In genomic region chr2:218962859-218963492, GRCh38 we compare ENCODE assay signal across 1 cellular context.
TF ChIP-seq lines count a peak whose summit lies in the region.

No MANE protein-coding gene starts in this region.

TF ChIP-seq in HepG2, 621 proteins besides CTCF, POLR2A, EP300 and RAD21 (continued from another document and continues in another):
- TF ChIP-seq ZBTB40 (IDR thresholded peaks at IDR 0.05) (no peak), ZBTB40 (CRISPR knock-in tag; IDR thresholded peaks at IDR 0.05) (peak; percentile 87), SIN3B (IDR thresholded peaks at IDR 0.05; ENCODE audit: low read length) (no peak), MTA3 (CRISPR knock-in tag; IDR thresholded peaks at IDR 0.05) (no peak), JUNB (CRISPR knock-in tag; IDR thresholded peaks at IDR 0.05; ENCODE audit: borderline replicate concordance) (peak; percentile 70), NRL (CRISPR knock-in tag; IDR thresholded peaks at IDR 0.05; ENCODE audit: borderline replicate concordance) (peak; percentile 97), JUND (CRISPR knock-in tag; IDR thresholded peaks at IDR 0.05) (no peak), WIZ (CRISPR knock-in tag; IDR thresholded peaks at IDR 0.05) (peak; percentile 97; the same call in 1 of the 2 replicates), KAT2B (IDR thresholded peaks at IDR 0.05; ENCODE audit: borderline replicate concordance, low read depth, low read length) (no peak), ZFP36 (IDR thresholded peaks at IDR 0.05; ENCODE audit: borderline replicate concordance, low read depth, low read length, partially characterized antibody) (no peak), ZNF260 (CRISPR knock-in tag; IDR thresholded peaks at IDR 0.05; ENCODE audit: borderline replicate concordance, low read depth) (no peak), SOX6 (IDR thresholded peaks at IDR 0.05) (no peak), SOX6 (CRISPR knock-in tag; IDR thresholded peaks at IDR 0.05) (peak; percentile 45), FOXK1 (CRISPR knock-in tag; IDR thresholded peaks at IDR 0.05; ENCODE audit: borderline replicate concordance, low read depth) (peak; percentile 77; the same call in 1 of the 2 replicates), SMARCE1 (IDR thresholded peaks at IDR 0.05; ENCODE audit: borderline replicate concordance) (no peak), TCF12 (IDR thresholded peaks at IDR 0.05) (no peak), TCF12 (CRISPR knock-in tag; IDR thresholded peaks at IDR 0.05) (no peak), REXO4 (CRISPR knock-in tag; IDR thresholded peaks at IDR 0.05; ENCODE audit: borderline replicate concordance) (no peak), RCOR2 (CRISPR knock-in tag; IDR thresholded peaks at IDR 0.05) (no peak), ZZZ3 (CRISPR knock-in tag; IDR thresholded peaks at IDR 0.05; ENCODE audit: borderline replicate concordance) (no peak), ATF5 (CRISPR knock-in tag; IDR thresholded peaks at IDR 0.05; ENCODE audit: low read depth) (no peak; the same call in 1 of the 2 replicates), CHD4 (IDR thresholded peaks at IDR 0.05; ENCODE audit: borderline replicate concordance, low read length) (no peak), DNMT3B (CRISPR knock-in tag; conservative IDR thresholded peaks at IDR 0.05) (peak; percentile 98), ZNF883 (CRISPR knock-in tag; IDR thresholded peaks at IDR 0.05; ENCODE audit: not compliant biosample characterization) (peak; percentile 79), ZBTB43 (CRISPR knock-in tag; conservative IDR thresholded peaks at IDR 0.05) (peak; percentile 89), NFE2L2 (IDR thresholded peaks at IDR 0.05; ENCODE audit: low read length) (no peak), TEAD2 (CRISPR knock-in tag; IDR thresholded peaks at IDR 0.05) (peak; percentile 65; the same call in 1 of the 2 replicates), ZNF138 (CRISPR knock-in tag; IDR thresholded peaks at IDR 0.05; ENCODE audit: low read depth) (peak; percentile 91; the same call in 1 of the 2 replicates), ETS1 (CRISPR knock-in tag; IDR thresholded peaks at IDR 0.05) (no peak), GPBP1L1 (CRISPR knock-in tag; IDR thresholded peaks at IDR 0.05) (no peak), POLR2G (IDR thresholded peaks at IDR 0.05; ENCODE audit: low read depth, low read length) (no peak), ZBTB42 (CRISPR knock-in tag; IDR thresholded peaks at IDR 0.05) (0 out of 2 replicates have a peak, but pooled peaks have one; percentile 50), ZNF251 (CRISPR knock-in tag; IDR thresholded peaks at IDR 0.05) (no peak), CAMTA2 (CRISPR knock-in tag; IDR thresholded peaks at IDR 0.05; ENCODE audit: borderline replicate concordance) (peak; percentile 61; the same call in 1 of the 2 replicates), ZNF549 (CRISPR knock-in tag; IDR thresholded peaks at IDR 0.05) (no peak)
- TF ChIP-seq, protein P1, sequence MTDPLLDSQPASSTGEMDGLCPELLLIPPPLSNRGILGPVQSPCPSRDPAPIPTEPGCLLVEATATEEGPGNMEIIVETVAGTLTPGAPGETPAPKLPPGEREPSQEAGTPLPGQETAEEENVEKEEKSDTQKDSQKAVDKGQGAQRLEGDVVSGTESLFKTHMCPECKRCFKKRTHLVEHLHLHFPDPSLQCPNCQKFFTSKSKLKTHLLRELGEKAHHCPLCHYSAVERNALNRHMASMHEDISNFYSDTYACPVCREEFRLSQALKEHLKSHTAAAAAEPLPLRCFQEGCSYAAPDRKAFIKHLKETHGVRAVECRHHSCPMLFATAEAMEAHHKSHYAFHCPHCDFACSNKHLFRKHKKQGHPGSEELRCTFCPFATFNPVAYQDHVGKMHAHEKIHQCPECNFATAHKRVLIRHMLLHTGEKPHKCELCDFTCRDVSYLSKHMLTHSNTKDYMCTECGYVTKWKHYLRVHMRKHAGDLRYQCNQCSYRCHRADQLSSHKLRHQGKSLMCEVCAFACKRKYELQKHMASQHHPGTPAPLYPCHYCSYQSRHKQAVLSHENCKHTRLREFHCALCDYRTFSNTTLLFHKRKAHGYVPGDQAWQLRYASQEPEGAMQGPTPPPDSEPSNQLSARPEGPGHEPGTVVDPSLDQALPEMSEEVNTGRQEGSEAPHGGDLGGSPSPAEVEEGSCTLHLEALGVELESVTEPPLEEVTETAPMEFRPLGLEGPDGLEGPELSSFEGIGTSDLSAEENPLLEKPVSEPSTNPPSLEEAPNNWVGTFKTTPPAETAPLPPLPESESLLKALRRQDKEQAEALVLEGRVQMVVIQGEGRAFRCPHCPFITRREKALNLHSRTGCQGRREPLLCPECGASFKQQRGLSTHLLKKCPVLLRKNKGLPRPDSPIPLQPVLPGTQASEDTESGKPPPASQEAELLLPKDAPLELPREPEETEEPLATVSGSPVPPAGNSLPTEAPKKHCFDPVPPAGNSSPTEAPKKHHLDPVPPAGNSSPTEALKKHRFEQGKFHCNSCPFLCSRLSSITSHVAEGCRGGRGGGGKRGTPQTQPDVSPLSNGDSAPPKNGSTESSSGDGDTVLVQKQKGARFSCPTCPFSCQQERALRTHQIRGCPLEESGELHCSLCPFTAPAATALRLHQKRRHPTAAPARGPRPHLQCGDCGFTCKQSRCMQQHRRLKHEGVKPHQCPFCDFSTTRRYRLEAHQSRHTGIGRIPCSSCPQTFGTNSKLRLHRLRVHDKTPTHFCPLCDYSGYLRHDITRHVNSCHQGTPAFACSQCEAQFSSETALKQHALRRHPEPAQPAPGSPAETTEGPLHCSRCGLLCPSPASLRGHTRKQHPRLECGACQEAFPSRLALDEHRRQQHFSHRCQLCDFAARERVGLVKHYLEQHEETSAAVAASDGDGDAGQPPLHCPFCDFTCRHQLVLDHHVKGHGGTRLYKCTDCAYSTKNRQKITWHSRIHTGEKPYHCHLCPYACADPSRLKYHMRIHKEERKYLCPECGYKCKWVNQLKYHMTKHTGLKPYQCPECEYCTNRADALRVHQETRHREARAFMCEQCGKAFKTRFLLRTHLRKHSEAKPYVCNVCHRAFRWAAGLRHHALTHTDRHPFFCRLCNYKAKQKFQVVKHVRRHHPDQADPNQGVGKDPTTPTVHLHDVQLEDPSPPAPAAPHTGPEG (CRISPR knock-in tag; IDR thresholded peaks at IDR 0.05) = peak; percentile 92
- TF ChIP-seq, protein P2, sequence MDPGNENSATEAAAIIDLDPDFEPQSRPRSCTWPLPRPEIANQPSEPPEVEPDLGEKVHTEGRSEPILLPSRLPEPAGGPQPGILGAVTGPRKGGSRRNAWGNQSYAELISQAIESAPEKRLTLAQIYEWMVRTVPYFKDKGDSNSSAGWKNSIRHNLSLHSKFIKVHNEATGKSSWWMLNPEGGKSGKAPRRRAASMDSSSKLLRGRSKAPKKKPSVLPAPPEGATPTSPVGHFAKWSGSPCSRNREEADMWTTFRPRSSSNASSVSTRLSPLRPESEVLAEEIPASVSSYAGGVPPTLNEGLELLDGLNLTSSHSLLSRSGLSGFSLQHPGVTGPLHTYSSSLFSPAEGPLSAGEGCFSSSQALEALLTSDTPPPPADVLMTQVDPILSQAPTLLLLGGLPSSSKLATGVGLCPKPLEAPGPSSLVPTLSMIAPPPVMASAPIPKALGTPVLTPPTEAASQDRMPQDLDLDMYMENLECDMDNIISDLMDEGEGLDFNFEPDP (CRISPR knock-in tag; conservative IDR thresholded peaks at IDR 0.05) = 0 out of 2 replicates have a peak, but pooled peaks have one; percentile 73
- TF ChIP-seq, protein P3, sequence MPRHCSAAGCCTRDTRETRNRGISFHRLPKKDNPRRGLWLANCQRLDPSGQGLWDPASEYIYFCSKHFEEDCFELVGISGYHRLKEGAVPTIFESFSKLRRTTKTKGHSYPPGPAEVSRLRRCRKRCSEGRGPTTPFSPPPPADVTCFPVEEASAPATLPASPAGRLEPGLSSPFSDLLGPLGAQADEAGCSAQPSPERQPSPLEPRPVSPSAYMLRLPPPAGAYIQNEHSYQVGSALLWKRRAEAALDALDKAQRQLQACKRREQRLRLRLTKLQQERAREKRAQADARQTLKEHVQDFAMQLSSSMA (CRISPR knock-in tag; IDR thresholded peaks at IDR 0.05) = peak; percentile 81; the same call in 1 of the 2 replicates
- TF ChIP-seq, protein P4, sequence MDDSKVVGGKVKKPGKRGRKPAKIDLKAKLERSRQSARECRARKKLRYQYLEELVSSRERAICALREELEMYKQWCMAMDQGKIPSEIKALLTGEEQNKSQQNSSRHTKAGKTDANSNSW (CRISPR knock-in tag; IDR thresholded peaks at IDR 0.05; ENCODE audit: borderline replicate concordance) = 0 out of 2 replicates have a peak, but pooled peaks have one; percentile 89
